In genomic region chr12:76379261-76379660, GRCh38 we compare ENCODE assay signal across 7 cellular contexts.
"Had no signal": no experiment of that assay in that cellular context is flagged by ENCODE, and none has a peak within 500 bp of the region (broad histone marks: within the 10 kb centered on the region; RNA-seq: fewer than 3 reads in every experiment).

No MANE protein-coding gene starts in this region.

- H3K27ac Mint-ChIP-seq: H9 had no signal

- DNase-seq: GM23248, H9, HCEC 1CT, KG1 had no signal

- H3K9me3 Mint-ChIP-seq: H9 had no signal

- H3K9ac ChIP-seq: GM23248 had no signal

- ATAC-seq: HepG2 had no signal

- H2AFZ ChIP-seq: GM23248 had no signal

- H3K4me3 Mint-ChIP-seq: H9, IgD-negative memory B cell had no signal

- H3K4me3 ChIP-seq: GM23248 had no signal

- H3K27ac ChIP-seq: GM23248, HL-60 had no signal

- H3K4me1 Mint-ChIP-seq: H9, IgD-negative memory B cell had no signal

- H3K27me3 Mint-ChIP-seq: IgD-negative memory B cell had no signal
